ENCODE assay signal across 21 cellular contexts in the genomic region with DNA sequence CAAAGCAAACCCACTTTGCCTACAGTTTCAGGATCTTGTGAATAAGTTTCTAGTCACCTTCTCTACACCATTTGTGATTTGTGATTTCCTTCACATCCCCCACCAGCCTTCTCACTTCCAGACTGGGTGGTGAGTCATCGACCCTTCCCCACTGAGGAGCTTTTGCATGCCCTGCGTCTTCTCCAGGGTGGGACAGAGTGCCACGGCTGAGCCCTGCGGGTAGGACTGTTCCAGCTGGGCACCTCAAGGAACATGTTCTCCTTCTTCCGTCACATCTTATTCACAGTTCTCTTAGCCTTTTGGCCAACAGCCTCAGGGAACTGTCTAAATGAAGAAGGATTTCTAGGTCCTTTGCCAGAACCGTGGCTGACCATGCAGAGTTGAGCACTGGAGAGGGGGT.
DNase-seq lines count a peak whose midpoint lies in the region; ATAC-seq and TF ChIP-seq lines count a peak whose summit lies in the region.
"Had no signal": no experiment of that assay in that cellular context is flagged by ENCODE, and none has a peak within 500 bp of the region (broad histone marks: within the 10 kb centered on the region; RNA-seq: fewer than 3 reads in every experiment).

No MANE protein-coding gene starts in this region.

- no peak for ATAC-seq in HG03159 (IDR thresholded peaks at IDR 0.05; ENCODE audit: unreplicated experiment)
- ATAC-seq: GM12878, lower lobe of right lung had no signal

- no peaks in the 10 kb centered on the region for H3K9me3 ChIP-seq in BLaER1 treated with 17β-estradiol and CSF1 and Interleukin-3, amounts not matched to agents 10 nM and 100 nM (replicated peaks in 1 of 11)
- no peaks in the 10 kb centered on the region for H3K9me3 ChIP-seq in MG63
- H3K9me3 ChIP-seq in testis: no peaks in the 10 kb centered on the region
- H3K9me3 ChIP-seq: adrenal gland, lower lobe of right lung, right atrium auricular region, SK-N-SH, vagina had no signal

- H3K27me3 ChIP-seq in BLaER1 treated with 17β-estradiol and CSF1 and Interleukin-3, amounts not matched to agents 10 nM and 100 nM: peaks cover 0 to 11% (median 0%) of the 10 kb centered on the region in 11 experiments; a peak in 3 of 22 replicates
- H3K27me3 ChIP-seq in MG63 (no peaks in the 10 kb centered on the region), testis (no peaks in the 10 kb centered on the region)
- H3K27me3 ChIP-seq: right atrium auricular region, vagina had no signal

- intact Hi-C loops in testis (cut with DNase I; ENCODE audit: low total_unique reads): no loop called here

- H3K27ac ChIP-seq in BLaER1 treated with 17β-estradiol and CSF1 and Interleukin-3, amounts not matched to agents 10 nM and 100 nM: no peak overlapping the region
- H3K27ac ChIP-seq in cingulate gyrus (ENCODE audit: low read depth, low read length) (peak overlapping the region; percentile 50), testis (no peak overlapping the region)
- H3K27ac ChIP-seq: adrenal gland, lower lobe of right lung, right atrium auricular region, vagina had no signal

- H3K4me2 ChIP-seq in BLaER1 treated with 17β-estradiol and CSF1 and Interleukin-3, amounts not matched to agents 10 nM and 100 nM: peak overlapping the region in 6 of 11 experiments; percentile 12 to 41 (median 26); a peak in 9 of 22 replicates
- H3K4me2 ChIP-seq: SK-N-SH had no signal

- no peak for TF ChIP-seq POLR2A in testis (IDR thresholded peaks at IDR 0.05)

- H3K4me3 ChIP-seq in BLaER1 treated with 17β-estradiol and CSF1 and Interleukin-3, amounts not matched to agents 10 nM and 100 nM: no peak overlapping the region
- no peak overlapping the region for H3K4me3 ChIP-seq in MG63
- H3K4me3 ChIP-seq in testis: no peak overlapping the region
- H3K4me3 ChIP-seq: adrenal gland, GM12878, lower lobe of right lung, right atrium auricular region, vagina had no signal

- no peaks in the 10 kb centered on the region for H3K36me3 ChIP-seq in BLaER1 treated with 17β-estradiol and CSF1 and Interleukin-3, amounts not matched to agents 10 nM and 100 nM
- H3K36me3 ChIP-seq in MG63 (no peaks in the 10 kb centered on the region), testis (ENCODE audit: low read depth, missing control alignments) (no peaks in the 10 kb centered on the region)
- H3K36me3 ChIP-seq: adrenal gland, lower lobe of right lung, right atrium auricular region, vagina had no signal

- no peak overlapping the region for H3K9ac ChIP-seq in BLaER1 treated with 17β-estradiol and CSF1 and Interleukin-3, amounts not matched to agents 10 nM and 100 nM
- H3K9ac ChIP-seq: SK-N-SH had no signal

- TF ChIP-seq CTCF in testis (IDR thresholded peaks at IDR 0.05): no peak

- H4K20me1 ChIP-seq in BLaER1 treated with 17β-estradiol and CSF1 and Interleukin-3, amounts not matched to agents 10 nM and 100 nM: no peaks in the 10 kb centered on the region

- DNase-seq in MG63: peak; percentile 19
- peak; percentile 36 for DNase-seq in kidney tubule cell (ENCODE audit: low spot score)
- DNase-seq in testis: no peak
- DNase-seq in HCEC 1CT: no peak
- no peak for DNase-seq in kidney glomerular epithelial cell (lab: John Stamatoyannopoulos, UW)
- DNase-seq: activated CD4-positive, alpha-beta memory T cell treated with anti-CD3 and anti-CD28 coated beads for 36 hours; activated gamma-delta T cell treated with Interleukin-2 at 50 U/mL for 16 hours; adrenal gland; central memory CD4-positive, alpha-beta T cell; lower lobe of right lung; NCI-H1105 treated with DMSO at 0.1 percent for 48 hours; NCI-H510A treated with DMSO at 0.1 percent for 48 hours; nucleus accumbens; SK-N-SH; stimulated activated CD8-positive, alpha-beta memory T cell treated with anti-CD3 and anti-CD28 coated beads, Interleukin-4, amount 100 ng/mL, for 48 hours had no signal

- WGBS in testis, 2 donors: 73 to 84% methylated on average over 6 of the region's 6 CpGs

- H3K4me1 ChIP-seq in BLaER1 treated with 17β-estradiol and CSF1 and Interleukin-3, amounts not matched to agents 10 nM and 100 nM: peaks cover 20 to 39% (median 28%) of the 10 kb centered on the region in 10 experiments
- no peaks in the 10 kb centered on the region for H3K4me1 ChIP-seq in testis
- H3K4me1 ChIP-seq: adrenal gland, lower lobe of right lung, right atrium auricular region, vagina had no signal

Comparison
In these comparisons a context has a peak if more than half of its experiments do, and no peak if none do; other contexts are left out.
1. DNase-seq: peak in MG63 (single experiment) and kidney tubule cell (single experiment); none in testis (single experiment), HCEC 1CT (single experiment) and kidney glomerular epithelial cell (single experiment).